14 cellular contexts compared by ENCODE assay signal in genomic region chr2:226544581-226545210, GRCh38.
"Had no signal": no experiment of that assay in that cellular context is flagged by ENCODE, and none has a peak within 500 bp of the region (broad histone marks: within the 10 kb centered on the region; RNA-seq: fewer than 3 reads in every experiment).

No MANE protein-coding gene starts in this region.

- DNase-seq: activated CD4-positive, alpha-beta memory T cell treated with anti-CD3 and anti-CD28 coated beads for 36 hours; activated CD4-positive, alpha-beta T cell treated with anti-CD3 and anti-CD28 coated beads for 1 hour; activated T-cell treated with anti-CD3 and anti-CD28 coated beads, Interleukin-2, amount 50 U/mL, for 72 hours; effector CD8-positive, alpha-beta T cell; mammary epithelial cell; nucleus accumbens; right cardiac atrium; SW 1271 had no signal

- H3K4me3 ChIP-seq: coronary artery, tibial nerve had no signal

- FAIRE-seq: astrocyte had no signal

- H3K4me1 ChIP-seq: tibial nerve had no signal

- H3K36me3 ChIP-seq: tibial nerve had no signal

- H3K27me3 ChIP-seq: tibial nerve had no signal

- H3K9me3 ChIP-seq: tibial nerve had no signal

- ATAC-seq: activated T-cell treated with anti-CD3 and anti-CD28 coated beads, Interleukin-2, amount 50 U/mL, for 72 hours; left lobe of liver; natural killer cell treated with Interleukin-12 subunit alpha and Interleukin-12 subunit beta and Interleukin-15 and Interleukin-18, amount 100 ng/mL, for 72 hours; right cardiac atrium; stimulated activated memory B cell treated with anti-CD40 and anti-IgM and Interleukin-4, amounts not matched to agents 10 μg/mL and 1 μg/mL and 100 μg/mL, for 72 hours had no signal
